14 cellular contexts compared by ENCODE assay signal in the genomic region with DNA sequence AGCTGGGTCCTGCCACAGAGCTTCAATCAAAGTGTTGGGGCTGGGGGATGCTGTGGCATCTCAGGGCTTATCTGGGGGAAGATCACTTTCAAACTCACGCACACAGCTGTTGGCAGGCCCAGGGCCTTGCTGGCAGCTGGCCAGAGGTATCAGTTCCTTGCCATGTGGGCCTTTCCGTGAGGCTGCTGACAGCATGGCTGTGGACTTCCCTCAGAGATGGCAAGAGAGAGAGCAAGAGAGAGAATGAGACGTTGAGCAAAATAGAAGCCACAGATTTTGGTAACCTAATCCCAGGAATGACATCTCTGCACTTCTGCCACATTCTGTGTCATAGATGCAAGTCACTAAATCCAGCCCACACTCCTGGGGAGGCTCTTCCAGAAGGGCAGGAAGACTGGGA.
DNase-seq lines count a peak whose midpoint lies in the region; ATAC-seq lines count a peak whose summit lies in the region.
"Had no signal": no experiment of that assay in that cellular context is flagged by ENCODE, and none has a peak within 500 bp of the region (broad histone marks: within the 10 kb centered on the region; RNA-seq: fewer than 3 reads in every experiment).

No MANE protein-coding gene starts in this region.

- ATAC-seq in GM18498 (IDR thresholded peaks at IDR 0.05; ENCODE audit: unreplicated experiment), result peak; percentile 72
- ATAC-seq in HG02678 (IDR thresholded peaks at IDR 0.05; ENCODE audit: unreplicated experiment), result peak; percentile 89
- ATAC-seq: activated T-helper 17 cell treated with anti-CD3 and anti-CD28 coated beads, Interleukin-2, amount 50 U/mL, for 72 hours; lower lobe of right lung had no signal

- DNase-seq in NCI-H524 (lab: John Stamatoyannopoulos, UW), result peak; percentile 78 to 96
- DNase-seq in left kidney (ENCODE audit: low read depth, low spot score), result peak; percentile 62
- DNase-seq in ureter (ENCODE audit: low spot score), result no peak
- no peak for DNase-seq in NCI-H526 treated with DMSO at 0.1 percent for 48 hours (lab: John Stamatoyannopoulos, UW)
- DNase-seq in NCI-H1092 treated with DMSO at 0.1 percent for 48 hours (lab: John Stamatoyannopoulos, UW), result no peak
- no peak for DNase-seq in activated T-cell treated with anti-CD3 and anti-CD28 coated beads, Interleukin-2, amount 50 U/mL, for 1 hour
- DNase-seq: activated CD4-positive, alpha-beta memory T cell treated with anti-CD3 and anti-CD28 coated beads, Interleukin-2, amount 10 ng/mL, durations not matched to agents 7 days and 5 days; cerebellar nuclear complex; IMR-90; lower lobe of right lung; NCI-H1092 had no signal

Comparison
In these comparisons a context has a peak if more than half of its experiments do, and no peak if none do; other contexts are left out.
1. DNase-seq: peak in NCI-H524 (2 of 2) and left kidney (single experiment); none in ureter (single experiment), NCI-H526 treated with DMSO at 0.1 percent for 48 hours (single experiment), NCI-H1092 treated with DMSO at 0.1 percent for 48 hours (single experiment) and activated T-cell treated with anti-CD3 and anti-CD28 coated beads, Interleukin-2, amount 50 U/mL, for 1 hour (single experiment).